In the genomic region with DNA sequence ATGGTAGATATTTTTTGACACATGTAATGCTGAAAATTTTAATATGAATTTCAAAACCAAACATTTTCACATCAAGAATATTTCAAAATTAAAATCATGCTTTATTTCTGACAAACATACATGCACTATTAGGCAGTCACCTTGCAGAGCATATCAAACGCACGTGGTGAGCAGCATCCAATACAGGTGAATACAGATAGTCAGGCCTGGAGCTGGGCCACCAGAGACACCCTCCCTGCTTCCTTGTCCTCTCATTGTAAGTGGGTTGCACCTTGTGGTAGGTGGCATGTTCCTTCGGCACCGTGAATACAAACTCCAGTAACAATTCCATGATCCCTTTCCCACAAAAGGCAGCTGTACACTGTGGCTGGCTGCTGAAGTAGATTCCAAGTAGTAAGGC, we compare ENCODE assay signal across 1 cellular context.
TF ChIP-seq lines count a peak whose summit lies in the region.

No MANE protein-coding gene starts in this region.

TF ChIP-seq in IMR-90, 13 proteins besides CTCF, POLR2A, EP300 and RAD21 (continued from another document):
- TF ChIP-seq MAZ (IDR thresholded peaks at IDR 0.05; ENCODE audit: borderline replicate concordance, low read depth, low read length), result no peak
- no peak for TF ChIP-seq MXI1 (IDR thresholded peaks at IDR 0.05; ENCODE audit: borderline replicate concordance, low read depth, low read length)
- no peak for TF ChIP-seq NFE2L2 (IDR thresholded peaks at IDR 0.05; ENCODE audit: low read depth, low read length)
- no peak for TF ChIP-seq CHD1 (IDR thresholded peaks at IDR 0.05; ENCODE audit: low read depth, low read length)
- no peak for TF ChIP-seq MAFK (IDR thresholded peaks at IDR 0.05; ENCODE audit: low read depth, low read length)
- TF ChIP-seq BHLHE40 (IDR thresholded peaks at IDR 0.05; ENCODE audit: low read depth, low read length), result no peak
- TF ChIP-seq, protein P1, sequence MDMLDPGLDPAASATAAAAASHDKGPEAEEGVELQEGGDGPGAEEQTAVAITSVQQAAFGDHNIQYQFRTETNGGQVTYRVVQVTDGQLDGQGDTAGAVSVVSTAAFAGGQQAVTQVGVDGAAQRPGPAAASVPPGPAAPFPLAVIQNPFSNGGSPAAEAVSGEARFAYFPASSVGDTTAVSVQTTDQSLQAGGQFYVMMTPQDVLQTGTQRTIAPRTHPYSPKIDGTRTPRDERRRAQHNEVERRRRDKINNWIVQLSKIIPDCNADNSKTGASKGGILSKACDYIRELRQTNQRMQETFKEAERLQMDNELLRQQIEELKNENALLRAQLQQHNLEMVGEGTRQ (IDR thresholded peaks at IDR 0.05; ENCODE audit: low read depth, low read length), result no peak
